8 cellular contexts compared by ENCODE assay signal in the genomic region with DNA sequence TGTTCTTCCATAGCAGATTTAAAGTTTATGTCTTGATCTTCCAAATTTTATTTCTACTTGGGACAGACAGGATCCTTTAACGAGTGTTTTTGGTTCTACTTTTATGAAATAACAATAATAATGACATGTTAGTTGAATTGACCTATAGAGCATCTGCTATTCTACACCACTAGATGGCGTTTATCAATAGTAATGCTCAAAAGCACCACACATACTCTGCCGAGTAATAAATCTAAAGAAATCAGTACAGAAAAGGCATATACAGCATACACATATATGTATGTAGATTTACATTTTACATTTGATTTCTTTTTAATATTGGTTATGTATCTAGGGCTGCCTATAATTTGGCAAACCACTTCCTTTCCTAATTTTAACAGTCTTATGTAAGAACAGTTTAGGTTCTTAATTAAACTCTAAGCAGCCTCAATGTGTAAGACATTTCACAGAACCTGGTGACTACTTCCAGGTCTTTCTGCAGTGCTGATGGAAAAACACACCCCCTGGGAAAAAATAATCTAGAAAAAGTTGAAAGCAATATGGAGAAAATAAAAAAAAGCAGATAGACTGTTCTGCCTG. TPM values are rescaled to one million over a fixed set of nuclear protein-coding genes. Genes with fewer than 3 reads are reported as not detected.
A peak's percentile ranks its signal among the peaks of the same experiment; 100 is the strongest.
DNase-seq lines count a peak whose midpoint lies in the region; ATAC-seq and TF ChIP-seq lines count a peak whose summit lies in the region.

No MANE protein-coding gene starts in this region.

- H3K27ac ChIP-seq in AG04450 (ENCODE audit: low read depth, low read length), result no peak overlapping the region
- H3K27ac ChIP-seq in sigmoid colon, result no peak overlapping the region

- no peaks in the 10 kb centered on the region for H3K27me3 ChIP-seq in AG04450 (ENCODE audit: control insufficient read depth, insufficient read depth, low read length)
- no peaks in the 10 kb centered on the region for H3K27me3 ChIP-seq in sigmoid colon

- POLR2A ChIA-PET in AG04450 (lab: Yijun Ruan, JAX), result no interaction called here
- POLR2A ChIA-PET in activated CD4-positive, alpha-beta T cell treated with anti-CD3 and anti-CD28 coated beads, Interleukin-2, amount 10 ng/mL, durations not matched to agents 7 days and 5 days (lab: Charles Lee), result no interaction called here

- H3K27ac Mint-ChIP-seq in activated CD4-positive, alpha-beta T cell treated with anti-CD3 and anti-CD28 coated beads, Interleukin-2, amount 10 ng/mL, durations not matched to agents 7 days and 5 days, result no peak overlapping the region

- DNase-seq in AG04450 (ENCODE audit: low read depth, low spot score), result peak; percentile 45
- DNase-seq in GM13977 (ENCODE audit: low spot score), result peak; percentile 60
- DNase-seq in NCI-H2029 treated with DMSO at 0.1 percent for 48 hours (lab: John Stamatoyannopoulos, UW), result peak; percentile 71
- peak; percentile 62 for DNase-seq in glomerular visceral epithelial cell (ENCODE audit: extremely low spot score)
- DNase-seq in sigmoid colon, result no peak
- no peak for DNase-seq in activated CD4-positive, alpha-beta T cell treated with anti-CD3 and anti-CD28 coated beads, Interleukin-2, amount 10 ng/mL, durations not matched to agents 7 days and 5 days

- 0 to 1% methylated on average over 3 of the region's 3 CpGs for WGBS in sigmoid colon, 2 donors

- intact Hi-C loops in sigmoid colon (cut with DNase I), result loop anchor here (2.0 to 10.0 kb wide), 3 partner anchors 129 to 605 kb away; no protein-coding TSS in a partner anchor

- H3K36me3 ChIP-seq in sigmoid colon, result no peaks in the 10 kb centered on the region

- CTCF ChIA-PET in AG04450 (lab: Charles Lee), result interaction anchor here (0.7 kb wide), 1 partner anchor 593 kb away, joined by 4 read pairs; no protein-coding TSS in a partner anchor
- CTCF ChIA-PET in activated CD4-positive, alpha-beta T cell treated with anti-CD3 and anti-CD28 coated beads, Interleukin-2, amount 10 ng/mL, durations not matched to agents 7 days and 5 days (lab: Charles Lee), result no interaction called here

- H3K9me3 Mint-ChIP-seq in activated CD4-positive, alpha-beta T cell treated with anti-CD3 and anti-CD28 coated beads, Interleukin-2, amount 10 ng/mL, durations not matched to agents 7 days and 5 days, result no peaks in the 10 kb centered on the region

- TF ChIP-seq POLR2A in sigmoid colon (IDR thresholded peaks at IDR 0.05), result no peak

- peak; percentile 70 for ATAC-seq in HG02943 (IDR thresholded peaks at IDR 0.05; ENCODE audit: low read depth, unreplicated experiment)

- no peak overlapping the region for H3K4me3 Mint-ChIP-seq in activated CD4-positive, alpha-beta T cell treated with anti-CD3 and anti-CD28 coated beads, Interleukin-2, amount 10 ng/mL, durations not matched to agents 7 days and 5 days

- H3K9me3 ChIP-seq in AG04450 (ENCODE audit: control insufficient read depth, insufficient read depth, low read length) (no peaks in the 10 kb centered on the region), sigmoid colon (no peaks in the 10 kb centered on the region)

- peaks cover 23% of the 10 kb centered on the region for H3K27me3 Mint-ChIP-seq in activated CD4-positive, alpha-beta T cell treated with anti-CD3 and anti-CD28 coated beads, Interleukin-2, amount 10 ng/mL, durations not matched to agents 7 days and 5 days

- peaks cover 0 to 4% (median 1%) of the 10 kb centered on the region in 4 donors for H3K4me1 ChIP-seq in sigmoid colon

- no peaks in the 10 kb centered on the region for H3K36me3 Mint-ChIP-seq in activated CD4-positive, alpha-beta T cell treated with anti-CD3 and anti-CD28 coated beads, Interleukin-2, amount 10 ng/mL, durations not matched to agents 7 days and 5 days (ENCODE audit: low read depth)

- TF ChIP-seq CTCF in AG04450 (IDR thresholded peaks at IDR 0.05; ENCODE audit: low read depth, low read length) (peak; percentile 75), GM13977 (IDR thresholded peaks at IDR 0.05; ENCODE audit: extremely low read depth, insufficient read depth, missing control alignments) (peak; percentile 64), WI38 (IDR thresholded peaks at IDR 0.05; ENCODE audit: low read depth, low read length) (peak; percentile 30), sigmoid colon (IDR thresholded peaks at IDR 0.05) (peak; percentile 43 to 79 (median 55))

- H3K4me1 Mint-ChIP-seq in activated CD4-positive, alpha-beta T cell treated with anti-CD3 and anti-CD28 coated beads, Interleukin-2, amount 10 ng/mL, durations not matched to agents 7 days and 5 days, result peaks cover 7% of the 10 kb centered on the region

- TF ChIP-seq EP300 in sigmoid colon (IDR thresholded peaks at IDR 0.05), result no peak

- no peak overlapping the region for H3K4me3 ChIP-seq in AG04450 (ENCODE audit: low read depth, low read length)
- no peak overlapping the region for H3K4me3 ChIP-seq in WI38 (ENCODE audit: low read depth, low read length)
- H3K4me3 ChIP-seq in sigmoid colon, result no peak overlapping the region

- in situ Hi-C loops in GM13977 (cut with MboI; ENCODE audit: low pct_unique_long_range_greater_than_20kb, low sequenced_read_pairs, unreplicated experiment), result loop anchor here (10.0 kb wide), 1 partner anchor 599 kb away; no protein-coding TSS in a partner anchor

RNA-seq across cellular contexts. Expression of a gene that starts 5.9 kb away (rescaled TPM):
- polyA plus RNA-seq in AG04450 (2011; rRNA removed) (63.5 and 65.0 TPM in 2 replicates), sigmoid colon (10 to 100 TPM; 16.2 to 20.6 (median 18.0) TPM)
- 148 and 151 TPM in 2 replicates for polyA minus RNA-seq in AG04450 (2011; rRNA and poly(A)+ RNA removed)
- total RNA-seq in sigmoid colon, result 10 to 100 TPM; 22.5 to 42.5 (median 32.1) TPM
- total RNA-seq in activated CD4-positive, alpha-beta T cell treated with anti-CD3 and anti-CD28 coated beads, Interleukin-2, amount 10 ng/mL, durations not matched to agents 7 days and 5 days, result under 1 TPM; 0.62 to 0.77 TPM

Comparison
In these comparisons a context has a peak if more than half of its experiments do, and no peak if none do; other contexts are left out.
1. DNase-seq: peak in AG04450 (single experiment), GM13977 (single experiment), NCI-H2029 treated with DMSO at 0.1 percent for 48 hours (single experiment) and glomerular visceral epithelial cell (single experiment); none in sigmoid colon (single experiment) and activated CD4-positive, alpha-beta T cell treated with anti-CD3 and anti-CD28 coated beads, Interleukin-2, amount 10 ng/mL, durations not matched to agents 7 days and 5 days (single experiment).
2. RNA of a gene that starts 5.9 kb away (total RNA-seq): 22.5 to 42.5 TPM in sigmoid colon; 0.62 to 0.77 TPM in activated CD4-positive, alpha-beta T cell treated with anti-CD3 and anti-CD28 coated beads, Interleukin-2, amount 10 ng/mL, durations not matched to agents 7 days and 5 days; every median in the first group is over 10 times any median in the second.
3. Peak in every context shown above with its lines, with median percentiles within 50 percentile points of each other: CTCF ChIP-seq.